In the genomic region with DNA sequence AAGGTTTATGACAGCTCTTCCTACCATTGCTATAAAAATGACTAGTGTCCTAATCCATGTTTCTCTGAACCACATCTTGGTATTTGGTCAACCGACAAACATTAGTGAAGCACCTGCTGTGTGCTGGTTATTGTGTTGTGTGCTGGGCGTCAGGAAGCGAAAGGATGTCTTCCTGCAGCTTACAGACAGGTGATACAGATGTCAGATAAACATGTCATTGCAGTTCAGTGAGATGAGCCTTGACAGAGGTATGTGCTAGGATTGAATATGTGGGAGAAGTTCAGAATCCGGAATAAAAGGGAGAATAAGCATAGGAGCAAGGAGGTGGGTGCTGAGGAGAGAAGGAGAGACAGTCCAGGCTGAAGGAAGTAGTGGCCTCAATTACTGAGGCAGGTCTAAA, we compare ENCODE assay signal across 1 cellular context.
TF ChIP-seq lines count a peak whose summit lies in the region.

No MANE protein-coding gene starts in this region.

TF ChIP-seq in H1, 55 proteins besides CTCF, POLR2A, EP300 and RAD21:
- TF ChIP-seq ZNF274 (IDR thresholded peaks at IDR 0.05; ENCODE audit: borderline replicate concordance, extremely low read depth, low read length) (no peak), SUZ12 (IDR thresholded peaks at IDR 0.05; ENCODE audit: low read length) (no peak), TAF7 (optimal IDR thresholded peaks at IDR 0.05; ENCODE audit: borderline replicate concordance, low read depth, low read length) (no peak), POU5F1 (IDR thresholded peaks at IDR 0.05; ENCODE audit: low read depth, low read length) (no peak), SP2 (IDR thresholded peaks at IDR 0.05; ENCODE audit: low read length) (no peak), SIRT6 (IDR thresholded peaks at IDR 0.05; ENCODE audit: low read length) (no peak), ASH2L (IDR thresholded peaks at IDR 0.05; ENCODE audit: low read length) (no peak), CHD1 (IDR thresholded peaks at IDR 0.05; ENCODE audit: low read depth, low read length) (no peak)
- TF ChIP-seq, protein P1, sequence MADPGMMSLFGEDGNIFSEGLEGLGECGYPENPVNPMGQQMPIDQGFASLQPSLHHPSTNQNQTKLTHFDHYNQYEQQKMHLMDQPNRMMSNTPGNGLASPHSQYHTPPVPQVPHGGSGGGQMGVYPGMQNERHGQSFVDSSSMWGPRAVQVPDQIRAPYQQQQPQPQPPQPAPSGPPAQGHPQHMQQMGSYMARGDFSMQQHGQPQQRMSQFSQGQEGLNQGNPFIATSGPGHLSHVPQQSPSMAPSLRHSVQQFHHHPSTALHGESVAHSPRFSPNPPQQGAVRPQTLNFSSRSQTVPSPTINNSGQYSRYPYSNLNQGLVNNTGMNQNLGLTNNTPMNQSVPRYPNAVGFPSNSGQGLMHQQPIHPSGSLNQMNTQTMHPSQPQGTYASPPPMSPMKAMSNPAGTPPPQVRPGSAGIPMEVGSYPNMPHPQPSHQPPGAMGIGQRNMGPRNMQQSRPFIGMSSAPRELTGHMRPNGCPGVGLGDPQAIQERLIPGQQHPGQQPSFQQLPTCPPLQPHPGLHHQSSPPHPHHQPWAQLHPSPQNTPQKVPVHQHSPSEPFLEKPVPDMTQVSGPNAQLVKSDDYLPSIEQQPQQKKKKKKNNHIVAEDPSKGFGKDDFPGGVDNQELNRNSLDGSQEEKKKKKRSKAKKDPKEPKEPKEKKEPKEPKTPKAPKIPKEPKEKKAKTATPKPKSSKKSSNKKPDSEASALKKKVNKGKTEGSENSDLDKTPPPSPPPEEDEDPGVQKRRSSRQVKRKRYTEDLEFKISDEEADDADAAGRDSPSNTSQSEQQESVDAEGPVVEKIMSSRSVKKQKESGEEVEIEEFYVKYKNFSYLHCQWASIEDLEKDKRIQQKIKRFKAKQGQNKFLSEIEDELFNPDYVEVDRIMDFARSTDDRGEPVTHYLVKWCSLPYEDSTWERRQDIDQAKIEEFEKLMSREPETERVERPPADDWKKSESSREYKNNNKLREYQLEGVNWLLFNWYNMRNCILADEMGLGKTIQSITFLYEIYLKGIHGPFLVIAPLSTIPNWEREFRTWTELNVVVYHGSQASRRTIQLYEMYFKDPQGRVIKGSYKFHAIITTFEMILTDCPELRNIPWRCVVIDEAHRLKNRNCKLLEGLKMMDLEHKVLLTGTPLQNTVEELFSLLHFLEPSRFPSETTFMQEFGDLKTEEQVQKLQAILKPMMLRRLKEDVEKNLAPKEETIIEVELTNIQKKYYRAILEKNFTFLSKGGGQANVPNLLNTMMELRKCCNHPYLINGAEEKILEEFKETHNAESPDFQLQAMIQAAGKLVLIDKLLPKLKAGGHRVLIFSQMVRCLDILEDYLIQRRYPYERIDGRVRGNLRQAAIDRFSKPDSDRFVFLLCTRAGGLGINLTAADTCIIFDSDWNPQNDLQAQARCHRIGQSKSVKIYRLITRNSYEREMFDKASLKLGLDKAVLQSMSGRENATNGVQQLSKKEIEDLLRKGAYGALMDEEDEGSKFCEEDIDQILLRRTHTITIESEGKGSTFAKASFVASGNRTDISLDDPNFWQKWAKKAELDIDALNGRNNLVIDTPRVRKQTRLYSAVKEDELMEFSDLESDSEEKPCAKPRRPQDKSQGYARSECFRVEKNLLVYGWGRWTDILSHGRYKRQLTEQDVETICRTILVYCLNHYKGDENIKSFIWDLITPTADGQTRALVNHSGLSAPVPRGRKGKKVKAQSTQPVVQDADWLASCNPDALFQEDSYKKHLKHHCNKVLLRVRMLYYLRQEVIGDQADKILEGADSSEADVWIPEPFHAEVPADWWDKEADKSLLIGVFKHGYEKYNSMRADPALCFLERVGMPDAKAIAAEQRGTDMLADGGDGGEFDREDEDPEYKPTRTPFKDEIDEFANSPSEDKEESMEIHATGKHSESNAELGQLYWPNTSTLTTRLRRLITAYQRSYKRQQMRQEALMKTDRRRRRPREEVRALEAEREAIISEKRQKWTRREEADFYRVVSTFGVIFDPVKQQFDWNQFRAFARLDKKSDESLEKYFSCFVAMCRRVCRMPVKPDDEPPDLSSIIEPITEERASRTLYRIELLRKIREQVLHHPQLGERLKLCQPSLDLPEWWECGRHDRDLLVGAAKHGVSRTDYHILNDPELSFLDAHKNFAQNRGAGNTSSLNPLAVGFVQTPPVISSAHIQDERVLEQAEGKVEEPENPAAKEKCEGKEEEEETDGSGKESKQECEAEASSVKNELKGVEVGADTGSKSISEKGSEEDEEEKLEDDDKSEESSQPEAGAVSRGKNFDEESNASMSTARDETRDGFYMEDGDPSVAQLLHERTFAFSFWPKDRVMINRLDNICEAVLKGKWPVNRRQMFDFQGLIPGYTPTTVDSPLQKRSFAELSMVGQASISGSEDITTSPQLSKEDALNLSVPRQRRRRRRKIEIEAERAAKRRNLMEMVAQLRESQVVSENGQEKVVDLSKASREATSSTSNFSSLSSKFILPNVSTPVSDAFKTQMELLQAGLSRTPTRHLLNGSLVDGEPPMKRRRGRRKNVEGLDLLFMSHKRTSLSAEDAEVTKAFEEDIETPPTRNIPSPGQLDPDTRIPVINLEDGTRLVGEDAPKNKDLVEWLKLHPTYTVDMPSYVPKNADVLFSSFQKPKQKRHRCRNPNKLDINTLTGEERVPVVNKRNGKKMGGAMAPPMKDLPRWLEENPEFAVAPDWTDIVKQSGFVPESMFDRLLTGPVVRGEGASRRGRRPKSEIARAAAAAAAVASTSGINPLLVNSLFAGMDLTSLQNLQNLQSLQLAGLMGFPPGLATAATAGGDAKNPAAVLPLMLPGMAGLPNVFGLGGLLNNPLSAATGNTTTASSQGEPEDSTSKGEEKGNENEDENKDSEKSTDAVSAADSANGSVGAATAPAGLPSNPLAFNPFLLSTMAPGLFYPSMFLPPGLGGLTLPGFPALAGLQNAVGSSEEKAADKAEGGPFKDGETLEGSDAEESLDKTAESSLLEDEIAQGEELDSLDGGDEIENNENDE (IDR thresholded peaks at IDR 0.05; ENCODE audit: insufficient replicate concordance, low read length) = no peak
- TF ChIP-seq, protein P2, sequence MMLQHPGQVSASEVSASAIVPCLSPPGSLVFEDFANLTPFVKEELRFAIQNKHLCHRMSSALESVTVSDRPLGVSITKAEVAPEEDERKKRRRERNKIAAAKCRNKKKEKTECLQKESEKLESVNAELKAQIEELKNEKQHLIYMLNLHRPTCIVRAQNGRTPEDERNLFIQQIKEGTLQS (IDR thresholded peaks at IDR 0.05; ENCODE audit: insufficient read depth, low read depth, low read length) = no peak
